3 cellular contexts compared by ENCODE assay signal in the genomic region with DNA sequence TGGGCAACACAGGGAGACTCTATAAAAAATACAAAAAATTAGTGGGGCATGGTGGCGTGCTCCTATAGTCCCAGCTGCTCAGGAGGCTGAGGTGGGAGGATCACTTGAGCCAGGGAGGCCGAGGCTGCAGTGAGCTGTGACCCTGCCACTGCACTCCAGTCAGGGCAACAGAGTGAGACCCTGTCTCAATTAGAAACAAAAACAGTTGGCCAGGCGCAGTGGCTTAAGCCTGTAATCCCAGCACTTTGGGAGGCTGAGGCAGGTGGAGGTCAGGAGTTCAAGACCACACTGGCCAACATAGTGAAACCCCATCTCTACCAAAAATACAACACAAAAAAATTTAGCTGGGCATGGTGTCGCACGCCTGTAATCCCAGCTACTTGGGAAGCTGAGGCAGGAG.
TF ChIP-seq lines count a peak whose summit lies in the region.

No MANE protein-coding gene starts in this region.

TF ChIP-seq in HEK293, 187 proteins besides CTCF, POLR2A, EP300 and RAD21:
- peak; percentile 69 for TF ChIP-seq ZNF121 (tag by site-specific recombination; IDR thresholded peaks at IDR 0.05)

TF ChIP-seq in K562, 482 proteins besides CTCF, POLR2A, EP300 and RAD21:
- TF ChIP-seq DMBX1 (CRISPR knock-in tag; IDR thresholded peaks at IDR 0.05; ENCODE audit: borderline replicate concordance) (peak; percentile 44; the same call in 1 of the 2 replicates), ZNF134 (CRISPR knock-in tag; conservative IDR thresholded peaks at IDR 0.05) (peak; percentile 43; the same call in 1 of the 2 replicates), MECOM (CRISPR knock-in tag; IDR thresholded peaks at IDR 0.05) (peak; percentile 19; the same call in 1 of the 2 replicates), ZNF121 (CRISPR knock-in tag; conservative IDR thresholded peaks at IDR 0.05) (peak; percentile 22; the same call in 1 of the 2 replicates)
TF ChIP-seq in K562: peak in this region for 4; not testable (repeated sequence) for 478.

TF ChIP-seq in HepG2, 621 proteins besides CTCF, POLR2A, EP300 and RAD21:
- TF ChIP-seq, protein P1, sequence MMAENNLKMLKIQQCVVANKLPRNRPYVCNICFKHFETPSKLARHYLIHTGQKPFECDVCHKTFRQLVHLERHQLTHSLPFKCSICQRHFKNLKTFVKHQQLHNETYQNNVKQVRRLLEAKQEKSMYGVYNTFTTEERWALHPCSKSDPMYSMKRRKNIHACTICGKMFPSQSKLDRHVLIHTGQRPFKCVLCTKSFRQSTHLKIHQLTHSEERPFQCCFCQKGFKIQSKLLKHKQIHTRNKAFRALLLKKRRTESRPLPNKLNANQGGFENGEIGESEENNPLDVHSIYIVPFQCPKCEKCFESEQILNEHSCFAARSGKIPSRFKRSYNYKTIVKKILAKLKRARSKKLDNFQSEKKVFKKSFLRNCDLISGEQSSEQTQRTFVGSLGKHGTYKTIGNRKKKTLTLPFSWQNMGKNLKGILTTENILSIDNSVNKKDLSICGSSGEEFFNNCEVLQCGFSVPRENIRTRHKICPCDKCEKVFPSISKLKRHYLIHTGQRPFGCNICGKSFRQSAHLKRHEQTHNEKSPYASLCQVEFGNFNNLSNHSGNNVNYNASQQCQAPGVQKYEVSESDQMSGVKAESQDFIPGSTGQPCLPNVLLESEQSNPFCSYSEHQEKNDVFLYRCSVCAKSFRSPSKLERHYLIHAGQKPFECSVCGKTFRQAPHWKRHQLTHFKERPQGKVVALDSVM (CRISPR knock-in tag; IDR thresholded peaks at IDR 0.05), result peak; percentile 80
TF ChIP-seq in HepG2: peak in this region for 1; not testable (repeated sequence) for 620.
